In the genomic region with DNA sequence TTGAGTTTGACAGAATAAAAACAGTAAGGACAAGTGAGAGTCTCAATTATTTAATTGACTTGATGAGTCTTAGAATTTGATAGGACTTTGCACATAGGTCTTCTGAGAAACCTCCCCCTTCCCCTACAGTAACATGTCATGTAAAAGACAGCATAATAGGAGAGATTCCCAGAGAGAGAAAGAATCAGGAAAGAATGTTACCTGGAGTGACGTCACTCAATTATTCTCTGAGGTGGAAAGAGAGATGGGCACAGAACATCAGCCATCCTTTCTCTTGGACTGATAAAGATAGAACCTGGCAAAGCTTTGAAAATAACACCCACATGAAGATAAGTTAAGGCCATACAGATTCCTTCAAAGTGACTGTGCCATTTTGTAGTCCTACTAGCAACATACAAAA, we compare ENCODE assay signal across 2 cellular contexts.
TF ChIP-seq lines count a peak whose summit lies in the region.

No MANE protein-coding gene starts in this region.

TF ChIP-seq in HepG2, 621 proteins besides CTCF, POLR2A, EP300 and RAD21:
- TF ChIP-seq ZNF709 (CRISPR knock-in tag; IDR thresholded peaks at IDR 0.05): no peak
- peak; percentile 39; the same call in 1 of the 2 replicates for TF ChIP-seq ATF7 (IDR thresholded peaks at IDR 0.05)
- no peak for TF ChIP-seq ATF7 (CRISPR knock-in tag; IDR thresholded peaks at IDR 0.05)
- TF ChIP-seq, protein P1, sequence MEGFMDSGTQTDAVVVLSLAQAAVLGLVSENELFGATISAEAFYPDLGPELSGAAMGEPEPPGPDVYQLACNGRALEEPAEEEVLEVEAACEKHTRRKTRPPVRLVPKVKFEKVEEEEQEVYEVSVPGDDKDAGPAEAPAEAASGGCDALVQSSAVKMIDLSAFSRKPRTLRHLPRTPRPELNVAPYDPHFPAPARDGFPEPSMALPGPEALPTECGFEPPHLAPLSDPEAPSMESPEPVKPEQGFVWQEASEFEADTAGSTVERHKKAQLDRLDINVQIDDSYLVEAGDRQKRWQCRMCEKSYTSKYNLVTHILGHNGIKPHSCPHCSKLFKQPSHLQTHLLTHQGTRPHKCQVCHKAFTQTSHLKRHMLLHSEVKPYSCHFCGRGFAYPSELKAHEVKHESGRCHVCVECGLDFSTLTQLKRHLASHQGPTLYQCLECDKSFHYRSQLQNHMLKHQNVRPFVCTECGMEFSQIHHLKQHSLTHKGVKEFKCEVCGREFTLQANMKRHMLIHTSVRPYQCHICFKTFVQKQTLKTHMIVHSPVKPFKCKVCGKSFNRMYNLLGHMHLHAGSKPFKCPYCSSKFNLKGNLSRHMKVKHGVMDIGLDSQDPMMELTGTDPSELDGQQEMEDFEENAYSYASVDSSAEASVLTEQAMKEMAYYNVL (CRISPR knock-in tag; IDR thresholded peaks at IDR 0.05; ENCODE audit: borderline replicate concordance): no peak
- peak; percentile 73 for TF ChIP-seq CREB1 (IDR thresholded peaks at IDR 0.05)
- no peak for TF ChIP-seq CREB1 (CRISPR knock-in tag; IDR thresholded peaks at IDR 0.05)
- TF ChIP-seq SMAD3 (CRISPR knock-in tag; IDR thresholded peaks at IDR 0.05): no peak
- no peak for TF ChIP-seq ZNF17 (CRISPR knock-in tag; IDR thresholded peaks at IDR 0.05)

TF ChIP-seq in K562, 482 proteins besides CTCF, POLR2A, EP300 and RAD21:
- TF ChIP-seq ATF1 (CRISPR knock-in tag; IDR thresholded peaks at IDR 0.05): no peak
- TF ChIP-seq ATF1 (tag; IDR thresholded peaks at IDR 0.05): peak; percentile 43; the same call in 1 of the 2 replicates
- 0 out of 2 replicates have a peak, but pooled peaks have one; percentile 29 for TF ChIP-seq ATF7 (IDR thresholded peaks at IDR 0.05)
- TF ChIP-seq, protein P2, sequence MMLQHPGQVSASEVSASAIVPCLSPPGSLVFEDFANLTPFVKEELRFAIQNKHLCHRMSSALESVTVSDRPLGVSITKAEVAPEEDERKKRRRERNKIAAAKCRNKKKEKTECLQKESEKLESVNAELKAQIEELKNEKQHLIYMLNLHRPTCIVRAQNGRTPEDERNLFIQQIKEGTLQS (IDR thresholded peaks at IDR 0.05): 0 out of 2 replicates have a peak, but pooled peaks have one; percentile 35
- TF ChIP-seq, protein P2 (CRISPR knock-in tag; conservative IDR thresholded peaks at IDR 0.05): no peak
- TF ChIP-seq ZNF316 (IDR thresholded peaks at IDR 0.05): no peak
